Comparison of ENCODE assay signal across 10 cellular contexts in the genomic region with DNA sequence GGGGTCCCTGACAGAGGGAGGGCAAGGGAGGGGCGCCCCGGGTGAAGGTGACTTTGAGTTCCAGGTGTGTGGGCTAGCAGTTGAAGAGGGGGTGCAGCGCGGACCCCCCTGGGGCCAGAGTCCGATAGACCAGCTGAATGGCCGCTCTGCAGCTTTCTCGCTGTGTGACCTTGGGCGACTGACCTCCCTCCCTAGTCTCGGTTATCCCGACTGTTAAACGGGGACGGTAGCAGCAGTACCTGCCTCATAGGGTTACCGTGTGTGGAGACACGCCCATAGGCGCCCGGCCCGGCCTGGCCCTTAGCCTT.
DNase-seq lines count a peak whose midpoint lies in the region; ATAC-seq and TF ChIP-seq lines count a peak whose summit lies in the region.
"Had no signal": no experiment of that assay in that cellular context is flagged by ENCODE, and none has a peak within 500 bp of the region (broad histone marks: within the 10 kb centered on the region; RNA-seq: fewer than 3 reads in every experiment).

No MANE protein-coding gene starts in this region.

- peak overlapping the region; percentile 78 for H3K4me3 ChIP-seq in coronary artery

- peak overlapping the region; percentile 63 for H3K4me3 Mint-ChIP-seq in stimulated activated naive CD8-positive, alpha-beta T cell treated with anti-CD3 and anti-CD28 coated beads, Interleukin-15, Interleukin-2, amounts not matched to agents 100 ng/mL and 50 ng/mL, for 24 hours
- H3K4me3 Mint-ChIP-seq in nephron = peak overlapping the region; percentile 84 to 89 (median 86)

- H3K4me1 Mint-ChIP-seq in stimulated activated naive CD8-positive, alpha-beta T cell treated with anti-CD3 and anti-CD28 coated beads, Interleukin-15, Interleukin-2, amounts not matched to agents 100 ng/mL and 50 ng/mL, for 24 hours (ENCODE audit: low read depth) = peaks cover 7% of the 10 kb centered on the region
- peaks cover 21% of the 10 kb centered on the region for H3K4me1 Mint-ChIP-seq in nephron

- peak overlapping the region; percentile 89 for H3K27ac Mint-ChIP-seq in stimulated activated naive CD8-positive, alpha-beta T cell treated with anti-CD3 and anti-CD28 coated beads, Interleukin-15, Interleukin-2, amounts not matched to agents 100 ng/mL and 50 ng/mL, for 24 hours
- H3K27ac Mint-ChIP-seq in nephron = peak overlapping the region in 2 of 3 experiments; percentile 63 to 68

- H3K27me3 Mint-ChIP-seq in stimulated activated naive CD8-positive, alpha-beta T cell treated with anti-CD3 and anti-CD28 coated beads, Interleukin-15, Interleukin-2, amounts not matched to agents 100 ng/mL and 50 ng/mL, for 24 hours = peaks cover 34% of the 10 kb centered on the region
- peaks cover 50% of the 10 kb centered on the region for H3K27me3 Mint-ChIP-seq in nephron (ENCODE audit: low read depth)

- no peak for DNase-seq in stimulated activated naive CD8-positive, alpha-beta T cell treated with anti-CD3 and anti-CD28 coated beads, Interleukin-15, Interleukin-2, amounts not matched to agents 100 U/mL and 50 U/mL, for 24 hours
- DNase-seq in coronary artery (ENCODE audit: low spot score) (no peak), T1000 (lab: John Stamatoyannopoulos, UW) (no peak), NCI-H1092 treated with DMSO at 0.1 percent for 48 hours (lab: John Stamatoyannopoulos, UW) (no peak), GM19240 (ENCODE audit: insufficient read length, low spot score) (no peak), NCI-H82 treated with DMSO at 0.1 percent for 48 hours (lab: John Stamatoyannopoulos, UW; ENCODE audit: unreplicated experiment) (no peak)
- DNase-seq: NCI-H2081 treated with DMSO at 0.1 percent for 48 hours, T-helper 9 cell had no signal

- TF ChIP-seq CTCF in coronary artery (IDR thresholded peaks at IDR 0.05) = no peak
- TF ChIP-seq CTCF in nephron (IDR thresholded peaks at IDR 0.05; ENCODE audit: unreplicated experiment in 3 of 3) = no peak

- peak overlapping the region; percentile 92 to 95 for H3K27ac ChIP-seq in coronary artery

- ATAC-seq in stimulated activated naive CD8-positive, alpha-beta T cell treated with anti-CD3 and anti-CD28 coated beads, Interleukin-15, Interleukin-2, amounts not matched to agents 100 U/mL and 50 U/mL, for 24 hours = no peak

- H3K36me3 Mint-ChIP-seq in stimulated activated naive CD8-positive, alpha-beta T cell treated with anti-CD3 and anti-CD28 coated beads, Interleukin-15, Interleukin-2, amounts not matched to agents 100 ng/mL and 50 ng/mL, for 24 hours (ENCODE audit: low read depth) = no peaks in the 10 kb centered on the region
- H3K36me3 Mint-ChIP-seq in nephron (ENCODE audit: low read depth) = peaks cover 3% of the 10 kb centered on the region

- no peaks in the 10 kb centered on the region for H3K9me3 Mint-ChIP-seq in stimulated activated naive CD8-positive, alpha-beta T cell treated with anti-CD3 and anti-CD28 coated beads, Interleukin-15, Interleukin-2, amounts not matched to agents 100 ng/mL and 50 ng/mL, for 24 hours
- no peaks in the 10 kb centered on the region for H3K9me3 Mint-ChIP-seq in nephron
